Comparison of ENCODE assay signal across 21 cellular contexts in the genomic region with DNA sequence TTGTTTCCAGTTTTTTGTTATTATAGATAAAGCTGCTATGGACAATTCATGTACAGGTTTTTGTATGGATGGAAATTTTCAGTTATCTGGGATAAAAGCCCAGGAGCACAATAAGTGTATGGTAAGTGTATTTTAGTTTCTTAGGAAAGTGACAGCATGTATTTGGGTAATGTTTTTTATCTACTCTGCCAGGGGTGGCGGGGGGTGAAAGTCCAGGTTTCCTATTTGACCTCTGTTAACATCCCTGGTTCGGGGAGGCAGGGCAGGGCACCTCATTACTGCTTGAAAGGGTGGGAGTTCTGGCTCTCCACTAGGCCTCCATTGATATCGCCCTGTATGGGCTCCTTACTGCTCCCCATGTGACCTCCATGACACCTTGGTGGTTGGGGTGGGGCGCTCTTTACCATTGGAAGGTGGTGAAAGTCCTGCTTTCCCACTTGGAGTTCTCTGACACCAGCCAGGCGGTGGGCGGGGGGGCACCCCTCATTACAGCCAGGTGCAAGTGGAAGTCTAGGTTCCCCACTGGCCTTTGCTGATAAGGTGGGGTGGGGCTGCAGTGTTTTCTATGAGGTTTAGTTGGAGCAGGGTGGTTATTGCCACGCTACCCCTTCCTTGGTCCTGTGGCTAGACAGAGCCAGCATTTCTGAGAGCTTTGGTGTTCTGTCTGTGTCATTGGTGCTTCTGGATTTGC. TPM values are rescaled to one million over a fixed set of nuclear protein-coding genes. Genes with fewer than 3 reads are reported as not detected.
A peak's percentile ranks its signal among the peaks of the same experiment; 100 is the strongest.
DNase-seq lines count a peak whose midpoint lies in the region; ATAC-seq, FAIRE-seq and TF ChIP-seq lines count a peak whose summit lies in the region.
"Had no signal": no experiment of that assay in that cellular context is flagged by ENCODE, and none has a peak within 500 bp of the region (broad histone marks: within the 10 kb centered on the region; RNA-seq: fewer than 3 reads in every experiment).

No MANE protein-coding gene starts in this region.

- peaks cover 0 to 2% (median 2%) of the 10 kb centered on the region in 3 donors for H3K4me1 Mint-ChIP-seq in CD8-positive, alpha-beta memory T cell

- H3K9me3 Mint-ChIP-seq in CD8-positive, alpha-beta memory T cell, result no peaks in the 10 kb centered on the region
- H3K9me3 Mint-ChIP-seq: HFFc6 had no signal

- no peak for TF ChIP-seq POLR2A in K562 (conservative IDR thresholded peaks at IDR 0.05)
- TF ChIP-seq POLR2A in HepG2 (IDR thresholded peaks at IDR 0.05; ENCODE audit: insufficient read depth in 1 of 2, low read depth in 2 of 2, low read length in 2 of 2), result no peak

- peak in 1 of 4 experiments; percentile 48 for DNase-seq in K562 (ENCODE audit: extremely low read depth in 1 of 4, low spot score in 3 of 4)
- no peak for DNase-seq in HepG2 (ENCODE audit: low spot score)
- DNase-seq in mesenteric fat pad (ENCODE audit: low spot score), result peak; percentile 82
- DNase-seq in DMS53 treated with DMSO at 0.1 percent for 48 hours (lab: John Stamatoyannopoulos, UW; ENCODE audit: unreplicated experiment), result no peak
- no peak for DNase-seq in tibial artery
- no peak for DNase-seq in CD8-positive, alpha-beta memory T cell
- no peak for DNase-seq in cerebellum (ENCODE audit: low spot score)
- DNase-seq: C1 segment of cervical spinal cord; CD4-positive, alpha-beta memory T cell; DMS 273 treated with DMSO at 0.1 percent for 48 hours; DMS79 treated with DMSO at 0.1 percent for 48 hours; GF-D8; GOT3; HFFc6 had no signal

- no peak overlapping the region for H3K27ac Mint-ChIP-seq in CD8-positive, alpha-beta memory T cell
- H3K27ac Mint-ChIP-seq: CD4-positive, alpha-beta memory T cell; HFFc6 had no signal

- H3K9me3 ChIP-seq in K562 (replicated peaks; ENCODE audit: control insufficient read depth, insufficient read depth, low read depth, low read length) (no peaks in the 10 kb centered on the region), HepG2 (ENCODE audit: low read length) (no peaks in the 10 kb centered on the region), tibial artery (no peaks in the 10 kb centered on the region)
- H3K9me3 ChIP-seq in CD8-positive, alpha-beta memory T cell (ENCODE audit: low read length), result no peaks in the 10 kb centered on the region
- H3K9me3 ChIP-seq: HAP-1 had no signal

- no peak for TF ChIP-seq EP300 in K562 (IDR thresholded peaks at IDR 0.05; ENCODE audit: low read length)
- TF ChIP-seq EP300 in HepG2 (IDR thresholded peaks at IDR 0.05; ENCODE audit: low read depth in 2 of 2, low read length in 2 of 2), result no peak
- TF ChIP-seq EP300 in HepG2 (CRISPR knock-in tag; IDR thresholded peaks at IDR 0.05; ENCODE audit: borderline replicate concordance), result no peak

- BruUV-seq in K562 (replicated peaks; lab: Mats Ljungman, UMichigan) (no TSS peak), HepG2 (replicated peaks; lab: Mats Ljungman, UMichigan) (no TSS peak)

- POLR2A ChIA-PET in K562 (lab: Yijun Ruan, JAX), result interaction anchor here (1.2 kb wide), 1 partner anchor 12 kb away, joined by 4 read pairs; no protein-coding TSS in a partner anchor
- POLR2A ChIA-PET in HepG2 (lab: Yijun Ruan, JAX), result interaction anchor here (0.8 kb wide), 1 partner anchor 13 kb away, joined by 3 read pairs; no protein-coding TSS in a partner anchor
- POLR2A ChIA-PET in CD8-positive, alpha-beta memory T cell (lab: Charles Lee), result no interaction called here

- no peaks in the 10 kb centered on the region for H3K36me3 Mint-ChIP-seq in CD8-positive, alpha-beta memory T cell
- H3K36me3 Mint-ChIP-seq: CD4-positive, alpha-beta memory T cell had no signal

- H3K27me3 ChIP-seq in K562 (ENCODE audit: control insufficient read depth in 2 of 2, insufficient read depth in 2 of 2, low read length in 2 of 2) (no peaks in the 10 kb centered on the region), HepG2 (ENCODE audit: control insufficient read depth in 1 of 2, insufficient read depth in 2 of 2, low read length in 2 of 2) (no peaks in the 10 kb centered on the region), tibial artery (no peaks in the 10 kb centered on the region)
- no peaks in the 10 kb centered on the region for H3K27me3 ChIP-seq in CD8-positive, alpha-beta memory T cell (ENCODE audit: insufficient read depth, low read length, poor library complexity, severe bottlenecking)

- FAIRE-seq in K562 (lab: Jason Lieb, UNC) (no peak), HepG2 (lab: Jason Lieb, UNC) (no peak)
- FAIRE-seq: D721Med, GM18507, H54 had no signal

- in situ Hi-C loops in K562 (cut with MboI) (no loop called here), HepG2 (cut with HindIII; ENCODE audit: extremely low pct_ligation_motif_present, low pct_unique_long_range_greater_than_20kb) (no loop called here)

- H3K9ac ChIP-seq in K562 (ENCODE audit: insufficient read depth in 1 of 2, low read depth in 2 of 2, low read length in 2 of 2) (peak overlapping the region in 1 of 2 experiments; percentile 4; a peak in 1 of 4 replicates), HepG2 (ENCODE audit: insufficient read depth, low read depth, low read length) (no peak overlapping the region)

- ATAC-seq in K562, result peak; percentile 82
- ATAC-seq in HepG2, result peak; percentile 36

- no peak overlapping the region for H3K4me3 Mint-ChIP-seq in CD8-positive, alpha-beta memory T cell
- H3K4me3 Mint-ChIP-seq: CD4-positive, alpha-beta memory T cell; HFFc6 had no signal

- no peaks in the 10 kb centered on the region for H3K9me1 ChIP-seq in K562 (ENCODE audit: control insufficient read depth, insufficient read depth, low read length)

- H3K4me1 ChIP-seq in K562 (replicated peaks in 1 of 2; ENCODE audit: control insufficient read depth in 2 of 2, insufficient read depth in 2 of 2, low read length in 2 of 2), result peaks cover 7 to 11% of the 10 kb centered on the region in 2 experiments; a peak in 4 of 5 replicates
- peaks cover 49% of the 10 kb centered on the region for H3K4me1 ChIP-seq in HepG2 (ENCODE audit: insufficient read depth, low read length)
- H3K4me1 ChIP-seq in tibial artery, result peaks cover 0 to 2% (median under 1%) of the 10 kb centered on the region in 4 donors
- H3K4me1 ChIP-seq in CD8-positive, alpha-beta memory T cell (ENCODE audit: insufficient read depth, low read length), result no peaks in the 10 kb centered on the region
- H3K4me1 ChIP-seq: HAP-1 had no signal

- TF ChIP-seq RAD21 in K562 (CRISPR knock-in tag; conservative IDR thresholded peaks at IDR 0.05 in 1 of 2, IDR thresholded peaks at IDR 0.05 in 1 of 2), result no peak
- no peak for TF ChIP-seq RAD21 in HepG2 (CRISPR knock-in tag; IDR thresholded peaks at IDR 0.05)

- no peak for TF ChIP-seq CTCF in VCaP (conservative IDR thresholded peaks at IDR 0.05)
- TF ChIP-seq CTCF in K562 (IDR thresholded peaks at IDR 0.05 in 2 of 3, conservative IDR thresholded peaks at IDR 0.05 in 1 of 3; ENCODE audit: insufficient read depth in 2 of 3, low read depth in 1 of 3, low read length in 3 of 3), result no peak
- no peak for TF ChIP-seq CTCF in HepG2 (CRISPR knock-in tag; IDR thresholded peaks at IDR 0.05)
- TF ChIP-seq CTCF in tibial artery (IDR thresholded peaks at IDR 0.05), result no peak

- 21% methylated on average over 7 of the region's 7 CpGs for WGBS in K562 (ENCODE audit: insufficient coverage, low coverage, missing lambda C conversion rate)
- WGBS in HepG2 (ENCODE audit: low lambda C conversion rate), result 33% methylated on average over 4 of the region's 7 CpGs

- H4K20me1 ChIP-seq in K562 (replicated peaks; ENCODE audit: control insufficient read depth, insufficient read depth, low read length) (no peaks in the 10 kb centered on the region), HepG2 (ENCODE audit: insufficient read depth, low read length) (no peaks in the 10 kb centered on the region)

- H2AFZ ChIP-seq in K562 (ENCODE audit: low read depth, low read length) (no peak overlapping the region), HepG2 (ENCODE audit: low read length) (no peak overlapping the region)

- H3K79me2 ChIP-seq in K562 (ENCODE audit: control insufficient read depth, insufficient read depth, low read length) (no peaks in the 10 kb centered on the region), HepG2 (ENCODE audit: insufficient read depth, low read length) (no peaks in the 10 kb centered on the region)

- H3K4me2 ChIP-seq in K562 (ENCODE audit: insufficient read depth, low read length), result peak overlapping the region; percentile 32
- peak overlapping the region; percentile 24; the same call in 1 of the 2 replicates for H3K4me2 ChIP-seq in HepG2 (ENCODE audit: low read depth, low read length)

- H3K27ac ChIP-seq in VCaP (peak overlapping the region; percentile 79; the same call in 1 of the 2 replicates), K562 (ENCODE audit: extremely low read depth, low read depth, low read length) (no peak overlapping the region), HepG2 (ENCODE audit: extremely low read length, insufficient read depth, low read length) (no peak overlapping the region), tibial artery (no peak overlapping the region)
- H3K27ac ChIP-seq in CD8-positive, alpha-beta memory T cell (ENCODE audit: low read depth, low read length), result no peak overlapping the region

- CTCF ChIA-PET in K562 (lab: Yijun Ruan, JAX; ENCODE audit: low intra/inter-chr PET ratio) (interaction anchor here (0.6 kb wide), 1 partner anchor 34 kb away, joined by 3 read pairs; no protein-coding TSS in a partner anchor), HepG2 (lab: Yijun Ruan, JAX; ENCODE audit: low intra/inter-chr PET ratio, low total read pairs) (no interaction called here)
- CTCF ChIA-PET in CD8-positive, alpha-beta memory T cell (lab: Charles Lee), result no interaction called here

- intact Hi-C loops in K562 (cut with micrococcal nuclease), result no loop called here
- intact Hi-C loops in HepG2 (cut with micrococcal nuclease; ENCODE audit: unreplicated experiment), result no loop called here
- intact Hi-C loops in tibial artery (cut with DNase I; ENCODE audit: low total_unique reads), result no loop called here

- peaks cover 5 to 15% of the 10 kb centered on the region in 2 donors for H3K27me3 Mint-ChIP-seq in CD8-positive, alpha-beta memory T cell

- H3K36me3 ChIP-seq in K562 (ENCODE audit: control insufficient read depth, insufficient read depth, low read length), result no peaks in the 10 kb centered on the region
- H3K36me3 ChIP-seq in HepG2 (replicated peaks in 1 of 2; ENCODE audit: control insufficient read depth in 1 of 2, insufficient read depth in 2 of 2, low read length in 2 of 2), result no peaks in the 10 kb centered on the region
- H3K36me3 ChIP-seq in tibial artery, result no peaks in the 10 kb centered on the region
- no peaks in the 10 kb centered on the region for H3K36me3 ChIP-seq in CD8-positive, alpha-beta memory T cell (ENCODE audit: insufficient read depth, low read length)
- H3K36me3 ChIP-seq: HAP-1 had no signal

- H3K4me3 ChIP-seq in K562, result no peak overlapping the region
- no peak overlapping the region for H3K4me3 ChIP-seq in HepG2 (replicated peaks in 1 of 3; ENCODE audit: insufficient read depth in 1 of 3, low read depth in 2 of 3, low read length in 3 of 3)
- H3K4me3 ChIP-seq in tibial artery, result no peak overlapping the region
- H3K4me3 ChIP-seq in CD8-positive, alpha-beta memory T cell (ENCODE audit: low read length), result no peak overlapping the region
- H3K4me3 ChIP-seq: HAP-1 had no signal

RNA-seq across cellular contexts. Expression of a gene that starts 5.6 kb away (rescaled TPM):
- total RNA-seq in K562 (2011; cell fraction: chromatin; rRNA removed; ENCODE audit: low replicate concordance), result 2.5 and 4.6 TPM in 2 replicates
- 2.1 and 2.3 TPM in 2 replicates for total RNA-seq in K562 (2011; cell fraction: nucleolus; rRNA removed)
- total RNA-seq in K562 (2011; cell fraction: nucleoplasm; rRNA removed), result 2.1 and 2.3 TPM in 2 replicates
- 0.27 and 0.57 TPM in 2 replicates for total RNA-seq in K562 (2014; rRNA removed)
- 0.45 and 0.47 TPM in 2 replicates for total RNA-seq in K562 (2014; rRNA removed; fragmentation: Illumina TruSeq; extraction: Trizol)
- total RNA-seq in K562 (2015; rRNA removed; fragmentation: Illumina TruSeq; extraction: Trizol), result 0.53 and 0.72 TPM in 2 replicates
- 0.58 and 0.71 TPM in 2 replicates for total RNA-seq in K562 (2021)
- 0.70 and 0.96 TPM in 2 replicates for polyA plus RNA-seq in K562 (2011; rRNA removed)
- polyA plus RNA-seq in K562 (2011; cell fraction: cytosol; rRNA removed), result 0.50 and 1.1 TPM in 2 replicates
- polyA plus RNA-seq in K562 (2011; cell fraction: nucleus; rRNA removed), result 4.2 and 6.1 TPM in 2 replicates
- 0.62 and 1.8 TPM in 2 replicates for polyA plus RNA-seq in K562 (2012)
- polyA plus RNA-seq in K562 (2014; fragmentation: Illumina TruSeq; extraction: Trizol), result 0.40 and 0.52 TPM in 2 replicates
- under 1 TPM; 0.01 to 0.11 TPM for polyA plus RNA-seq in K562 (2014; fragmentation: Nextera tagmentation; extraction: Ambion mirVana)
- 1.0 and 1.2 TPM in 2 replicates for polyA plus RNA-seq in K562 (2014; rRNA removed)
- polyA minus RNA-seq in K562 (2011; rRNA and poly(A)+ RNA removed), result 0.42 and 1.4 TPM in 2 replicates
- not detected in 2 replicates for polyA minus RNA-seq in K562 (2011; cell fraction: cytosol; rRNA and poly(A)+ RNA removed)
- 1.9 and 2.2 TPM in 2 replicates for polyA minus RNA-seq in K562 (2011; cell fraction: nucleus; rRNA and poly(A)+ RNA removed)
- total RNA-seq in HepG2 (2016; rRNA removed; fragmentation: Illumina TruSeq; extraction: Trizol), result 1.8 and 4.6 TPM in 2 replicates
- total RNA-seq in HepG2 (2016; cell fraction: cytosol; rRNA removed; fragmentation: Illumina TruSeq; extraction: Trizol; ENCODE audit: low read depth), result 0.30 and 0.53 TPM in 2 replicates
- total RNA-seq in HepG2 (2016; cell fraction: insoluble cytoplasmic fraction; rRNA removed; fragmentation: Illumina TruSeq; extraction: Trizol), result 1.9 and 5.8 TPM in 2 replicates
- total RNA-seq in HepG2 (2016; cell fraction: membrane; rRNA removed; fragmentation: Illumina TruSeq; extraction: Trizol), result 1.7 TPM in 2 replicates
- 5.8 and 6.3 TPM in 2 replicates for total RNA-seq in HepG2 (2016; cell fraction: nucleus; rRNA removed; fragmentation: Illumina TruSeq; extraction: Trizol)
- 3.8 and 7.1 TPM in 2 replicates for polyA plus RNA-seq in HepG2 (2011; rRNA removed)
- 3.3 and 6.2 TPM in 2 replicates for polyA plus RNA-seq in HepG2 (2011; cell fraction: cytosol; rRNA removed)
- 9.4 and 27.0 TPM in 2 replicates for polyA plus RNA-seq in HepG2 (2011; cell fraction: nucleus; rRNA removed)
- 1.3 and 1.8 TPM in 2 replicates for polyA plus RNA-seq in HepG2 (2012)
- polyA plus RNA-seq in HepG2 (2016; cell fraction: cytosol; fragmentation: Illumina TruSeq; extraction: Trizol; ENCODE audit: low read depth), result 0.51 and 0.58 TPM in 2 replicates
- polyA plus RNA-seq in HepG2 (2016; cell fraction: insoluble cytoplasmic fraction; fragmentation: Illumina TruSeq; extraction: Trizol; ENCODE audit: low read depth), result 1.9 and 2.2 TPM in 2 replicates
- polyA plus RNA-seq in HepG2 (2016; cell fraction: membrane; fragmentation: Illumina TruSeq; extraction: Trizol; ENCODE audit: low read depth), result 0.93 and 1.1 TPM in 2 replicates
- 8.4 and 9.8 TPM in 2 replicates for polyA plus RNA-seq in HepG2 (2016; cell fraction: nucleus; fragmentation: Illumina TruSeq; extraction: Trizol; ENCODE audit: insufficient read depth, low read depth)
- polyA minus RNA-seq in HepG2 (2011; rRNA and poly(A)+ RNA removed; ENCODE audit: low replicate concordance), result 0.26 and 16.3 TPM in 2 replicates
- 2.0 and 4.0 TPM in 2 replicates for polyA minus RNA-seq in HepG2 (2011; cell fraction: cytosol; rRNA and poly(A)+ RNA removed)
- 2.7 and 5.3 TPM in 2 replicates for polyA minus RNA-seq in HepG2 (2011; cell fraction: nucleus; rRNA and poly(A)+ RNA removed)
- 17.5 TPM for total RNA-seq in mesenteric fat pad
- 1 to 10 TPM; 1.5 to 2.0 TPM for total RNA-seq in CD8-positive, alpha-beta memory T cell
- polyA plus RNA-seq in CD8-positive, alpha-beta memory T cell, result 0.33 TPM
- 1.8 TPM for total RNA-seq in cerebellum
- total RNA-seq: A673, G401 had no signal
- polyA plus RNA-seq: CD4-positive, alpha-beta memory T cell had no signal

RNA-seq across cellular contexts. Expression of a gene that starts 53.9 kb away (rescaled TPM):
- 14.9 and 15.6 TPM in 2 replicates for total RNA-seq in K562 (2011; cell fraction: chromatin; rRNA removed; ENCODE audit: low replicate concordance)
- total RNA-seq in K562 (2011; cell fraction: nucleolus; rRNA removed), result 11.4 and 16.0 TPM in 2 replicates
- total RNA-seq in K562 (2011; cell fraction: nucleoplasm; rRNA removed), result 20.0 and 24.9 TPM in 2 replicates
- total RNA-seq in K562 (2014; rRNA removed) (13.4 and 19.4 TPM in 2 replicates), K562 (2014; rRNA removed; fragmentation: Illumina TruSeq; extraction: Trizol) (26.9 and 28.7 TPM in 2 replicates), K562 (2015; rRNA removed; fragmentation: Illumina TruSeq; extraction: Trizol) (21.7 and 25.4 TPM in 2 replicates), K562 (2021) (15.9 and 17.2 TPM in 2 replicates), HepG2 (2016; rRNA removed; fragmentation: Illumina TruSeq; extraction: Trizol) (14.0 and 14.2 TPM in 2 replicates), mesenteric fat pad (24.6 TPM), cerebellum (22.0 TPM)
- polyA plus RNA-seq in K562 (2011; rRNA removed) (17.5 and 32.2 TPM in 2 replicates), K562 (2014; fragmentation: Illumina TruSeq; extraction: Trizol) (25.4 and 30.5 TPM in 2 replicates), K562 (2014; fragmentation: Nextera tagmentation; extraction: Ambion mirVana) (10 to 100 TPM; 24.8 to 25.1 TPM), K562 (2014; rRNA removed) (24.7 and 26.6 TPM in 2 replicates), HepG2 (2011; rRNA removed) (10.0 and 11.8 TPM in 2 replicates)
- 17.6 and 22.3 TPM in 2 replicates for polyA plus RNA-seq in K562 (2011; cell fraction: cytosol; rRNA removed)
- polyA plus RNA-seq in K562 (2011; cell fraction: nucleus; rRNA removed), result 36.4 and 50.8 TPM in 2 replicates
- polyA plus RNA-seq in K562 (2012), result 23.1 and 29.3 TPM in 2 replicates
- 8.5 and 11.0 TPM in 2 replicates for polyA minus RNA-seq in K562 (2011; rRNA and poly(A)+ RNA removed)
- polyA minus RNA-seq in K562 (2011; cell fraction: cytosol; rRNA and poly(A)+ RNA removed), result 4.2 and 6.5 TPM in 2 replicates
- polyA minus RNA-seq in K562 (2011; cell fraction: nucleus; rRNA and poly(A)+ RNA removed), result 11.8 and 13.7 TPM in 2 replicates
- 5.2 and 7.3 TPM in 2 replicates for total RNA-seq in HepG2 (2016; cell fraction: cytosol; rRNA removed; fragmentation: Illumina TruSeq; extraction: Trizol; ENCODE audit: low read depth)
- 14.1 and 16.1 TPM in 2 replicates for total RNA-seq in HepG2 (2016; cell fraction: insoluble cytoplasmic fraction; rRNA removed; fragmentation: Illumina TruSeq; extraction: Trizol)
- 11.0 and 12.9 TPM in 2 replicates for total RNA-seq in HepG2 (2016; cell fraction: membrane; rRNA removed; fragmentation: Illumina TruSeq; extraction: Trizol)
- 11.0 and 11.8 TPM in 2 replicates for total RNA-seq in HepG2 (2016; cell fraction: nucleus; rRNA removed; fragmentation: Illumina TruSeq; extraction: Trizol)
- polyA plus RNA-seq in HepG2 (2011; cell fraction: cytosol; rRNA removed), result 12.9 and 14.2 TPM in 2 replicates
- polyA plus RNA-seq in HepG2 (2011; cell fraction: nucleus; rRNA removed), result 12.0 TPM in 2 replicates
- polyA plus RNA-seq in HepG2 (2012), result 8.4 and 10.1 TPM in 2 replicates
- 4.6 and 6.0 TPM in 2 replicates for polyA plus RNA-seq in HepG2 (2016; cell fraction: cytosol; fragmentation: Illumina TruSeq; extraction: Trizol; ENCODE audit: low read depth)
- polyA plus RNA-seq in HepG2 (2016; cell fraction: insoluble cytoplasmic fraction; fragmentation: Illumina TruSeq; extraction: Trizol; ENCODE audit: low read depth), result 12.6 and 16.7 TPM in 2 replicates
- polyA plus RNA-seq in HepG2 (2016; cell fraction: membrane; fragmentation: Illumina TruSeq; extraction: Trizol; ENCODE audit: low read depth), result 7.0 and 10.1 TPM in 2 replicates
- polyA plus RNA-seq in HepG2 (2016; cell fraction: nucleus; fragmentation: Illumina TruSeq; extraction: Trizol; ENCODE audit: insufficient read depth, low read depth), result 16.2 and 19.0 TPM in 2 replicates
- polyA minus RNA-seq in HepG2 (2011; rRNA and poly(A)+ RNA removed; ENCODE audit: low replicate concordance), result 4.5 and 7.8 TPM in 2 replicates
- polyA minus RNA-seq in HepG2 (2011; cell fraction: cytosol; rRNA and poly(A)+ RNA removed), result 2.6 and 3.8 TPM in 2 replicates
- polyA minus RNA-seq in HepG2 (2011; cell fraction: nucleus; rRNA and poly(A)+ RNA removed), result 8.1 and 9.7 TPM in 2 replicates
- total RNA-seq in CD8-positive, alpha-beta memory T cell, result 10 to 100 TPM; 22.5 to 25.5 TPM
- 36.6 TPM for polyA plus RNA-seq in CD8-positive, alpha-beta memory T cell
